ENCODE assay signal across 11 cellular contexts in genomic region chr12:52495385-52495784, GRCh38. TPM values are rescaled to one million over a fixed set of nuclear protein-coding genes. Genes with fewer than 3 reads are reported as not detected.
A peak's percentile ranks its signal among the peaks of the same experiment; 100 is the strongest.
DNase-seq lines count a peak whose midpoint lies in the region; ATAC-seq and TF ChIP-seq lines count a peak whose summit lies in the region.
"Had no signal": no experiment of that assay in that cellular context is flagged by ENCODE, and none has a peak within 500 bp of the region (broad histone marks: within the 10 kb centered on the region; RNA-seq: fewer than 3 reads in every experiment).

No MANE protein-coding gene starts in this region.

- no peak overlapping the region for H3K27ac ChIP-seq in left lung

- in situ Hi-C loops in SK-MEL-5 (cut with HindIII; ENCODE audit: low pct_unique_long_range_greater_than_20kb, low sequenced_read_pairs), result no loop called here

- H3K4me3 ChIP-seq in left lung, result no peak overlapping the region

- H3K36me3 Mint-ChIP-seq in natural killer cell, result no peaks in the 10 kb centered on the region

- no peaks in the 10 kb centered on the region for H3K36me3 ChIP-seq in left lung

- H3K4me1 ChIP-seq in left lung, result peaks cover 10 to 27% of the 10 kb centered on the region in 2 donors

- H3K4me1 Mint-ChIP-seq in natural killer cell, result peaks cover 0 to 6% of the 10 kb centered on the region in 2 donors
- H3K4me1 Mint-ChIP-seq: activated CD4-positive, alpha-beta T cell treated with anti-CD3 and anti-CD28 coated beads, Interleukin-2, amount 10 ng/mL, durations not matched to agents 7 days and 5 days; neural crest cell had no signal

- intact Hi-C loops in left lung (cut with DNase I), result no loop called here
- intact Hi-C loops in natural killer cell (cut with micrococcal nuclease), result no loop called here

- H3K9me3 ChIP-seq in left lung, result no peaks in the 10 kb centered on the region

- ATAC-seq in left lung, result peak; percentile 51
- no peak for ATAC-seq in HG03196 (IDR thresholded peaks at IDR 0.05; ENCODE audit: unreplicated experiment)
- ATAC-seq in natural killer cell, result no peak

- peak; percentile 41 for DNase-seq in DMS153 treated with DMSO at 0.1 percent for 48 hours (lab: John Stamatoyannopoulos, UW; ENCODE audit: unreplicated experiment)
- DNase-seq in NCI-H1417 (lab: John Stamatoyannopoulos, UW), result peak; percentile 68 to 90 (median 84)
- peak; percentile 26 for DNase-seq in SK-MEL-5 (ENCODE audit: low read depth, low spot score)
- DNase-seq in left lung, result no peak
- DNase-seq in GM10266 (ENCODE audit: extremely low spot score), result no peak
- DNase-seq in natural killer cell, result no peak
- DNase-seq in effector CD8-positive, alpha-beta T cell (lab: John Stamatoyannopoulos, UW), result no peak
- DNase-seq: activated CD4-positive, alpha-beta T cell treated with anti-CD3 and anti-CD28 coated beads, Interleukin-2, amount 10 ng/mL, durations not matched to agents 7 days and 5 days had no signal

- no peak for TF ChIP-seq CTCF in left lung (IDR thresholded peaks at IDR 0.05)
- TF ChIP-seq CTCF in GM10266 (IDR thresholded peaks at IDR 0.05; ENCODE audit: control insufficient read depth, insufficient read depth, low read depth, missing control alignments), result no peak
- TF ChIP-seq CTCF in natural killer cell (IDR thresholded peaks at IDR 0.05), result no peak

- peaks cover 0 to 25% of the 10 kb centered on the region in 2 donors for H3K27me3 ChIP-seq in left lung

- no peaks in the 10 kb centered on the region for H3K9me3 Mint-ChIP-seq in natural killer cell
- H3K9me3 Mint-ChIP-seq: activated CD4-positive, alpha-beta T cell treated with anti-CD3 and anti-CD28 coated beads, Interleukin-2, amount 10 ng/mL, durations not matched to agents 7 days and 5 days; neural crest cell had no signal

- peaks cover 33 to 45% of the 10 kb centered on the region in 2 donors for H3K27me3 Mint-ChIP-seq in natural killer cell (ENCODE audit: low read depth in 2 of 2)

- no peak overlapping the region for H3K27ac Mint-ChIP-seq in natural killer cell
- H3K27ac Mint-ChIP-seq: activated CD4-positive, alpha-beta T cell treated with anti-CD3 and anti-CD28 coated beads, Interleukin-2, amount 10 ng/mL, durations not matched to agents 7 days and 5 days had no signal

- H3K4me3 Mint-ChIP-seq in natural killer cell, result no peak overlapping the region
- H3K4me3 Mint-ChIP-seq: activated CD4-positive, alpha-beta T cell treated with anti-CD3 and anti-CD28 coated beads, Interleukin-2, amount 10 ng/mL, durations not matched to agents 7 days and 5 days; neural crest cell had no signal

RNA-seq across cellular contexts. Expression of gene KRT6A, which starts 2.3 kb away (rescaled TPM):
- not detected in 2 replicates for total RNA-seq in SK-MEL-5 (2014; rRNA removed; shearing (Covaris generic))
- polyA plus RNA-seq in SK-MEL-5 (2015; cell fraction: cytosol; rRNA removed), result not detected in 2 replicates
- not detected in 2 replicates for polyA plus RNA-seq in SK-MEL-5 (2015; cell fraction: nucleus; rRNA removed)
- total RNA-seq in left lung (10 to 100 TPM; 24.4 to 32.0 TPM), natural killer cell (not detected)
- total RNA-seq: activated CD4-positive, alpha-beta T cell treated with anti-CD3 and anti-CD28 coated beads, Interleukin-2, amount 10 ng/mL, durations not matched to agents 7 days and 5 days; H4; neural crest cell had no signal

RNA-seq across cellular contexts. Expression of gene KRT6C, which starts 21.8 kb away (rescaled TPM):
- not detected in 2 replicates for total RNA-seq in SK-MEL-5 (2014; rRNA removed; shearing (Covaris generic))
- not detected in 2 replicates for polyA plus RNA-seq in SK-MEL-5 (2015; cell fraction: cytosol; rRNA removed)
- not detected in 2 replicates for polyA plus RNA-seq in SK-MEL-5 (2015; cell fraction: nucleus; rRNA removed)
- total RNA-seq in left lung (not detected), natural killer cell (not detected)
- total RNA-seq: activated CD4-positive, alpha-beta T cell treated with anti-CD3 and anti-CD28 coated beads, Interleukin-2, amount 10 ng/mL, durations not matched to agents 7 days and 5 days; H4; neural crest cell had no signal

RNA-seq across cellular contexts. Expression of gene KRT5, which starts 24.8 kb away (rescaled TPM):
- total RNA-seq in SK-MEL-5 (2014; rRNA removed; shearing (Covaris generic)), result not detected in 2 replicates
- not detected in 2 replicates for polyA plus RNA-seq in SK-MEL-5 (2015; cell fraction: cytosol; rRNA removed)
- not detected in 2 replicates for polyA plus RNA-seq in SK-MEL-5 (2015; cell fraction: nucleus; rRNA removed)
- 1 to 10 TPM in 1 of 2 donors, under 1 TPM in 1; 0.79 to 9.8 TPM for total RNA-seq in left lung
- under 1 TPM in 2 of 3 donors, not detected in 1; 0.40 to 0.70 TPM for total RNA-seq in natural killer cell
- total RNA-seq: activated CD4-positive, alpha-beta T cell treated with anti-CD3 and anti-CD28 coated beads, Interleukin-2, amount 10 ng/mL, durations not matched to agents 7 days and 5 days; H4; neural crest cell had no signal

RNA-seq across cellular contexts. Expression of gene KRT6B, which starts 43.4 kb away (rescaled TPM):
- not detected in 2 replicates for total RNA-seq in SK-MEL-5 (2014; rRNA removed; shearing (Covaris generic))
- polyA plus RNA-seq in SK-MEL-5 (2015; cell fraction: cytosol; rRNA removed), result not detected in 2 replicates
- polyA plus RNA-seq in SK-MEL-5 (2015; cell fraction: nucleus; rRNA removed), result not detected in 2 replicates
- total RNA-seq in left lung (not detected), natural killer cell (not detected)
- total RNA-seq: activated CD4-positive, alpha-beta T cell treated with anti-CD3 and anti-CD28 coated beads, Interleukin-2, amount 10 ng/mL, durations not matched to agents 7 days and 5 days; H4; neural crest cell had no signal

RNA-seq across cellular contexts. Expression of gene KRT71, which starts 57.6 kb away (rescaled TPM):
- total RNA-seq in SK-MEL-5 (2014; rRNA removed; shearing (Covaris generic)), result not detected in 2 replicates
- polyA plus RNA-seq in SK-MEL-5 (2015; cell fraction: cytosol; rRNA removed), result not detected in 2 replicates
- polyA plus RNA-seq in SK-MEL-5 (2015; cell fraction: nucleus; rRNA removed), result not detected in 2 replicates
- not detected for total RNA-seq in left lung
- not detected for total RNA-seq in natural killer cell
- total RNA-seq: activated CD4-positive, alpha-beta T cell treated with anti-CD3 and anti-CD28 coated beads, Interleukin-2, amount 10 ng/mL, durations not matched to agents 7 days and 5 days; H4; neural crest cell had no signal

Comparison
In these comparisons a context has a peak if more than half of its experiments do, and no peak if none do; other contexts are left out.
1. DNase-seq: peak in DMS153 treated with DMSO at 0.1 percent for 48 hours (single experiment), NCI-H1417 (3 of 3) and SK-MEL-5 (single experiment); none in left lung (0 of 2), GM10266 (single experiment), natural killer cell (single experiment) and effector CD8-positive, alpha-beta T cell (single experiment).
2. RNA of gene KRT6A, which starts 2.3 kb away (total RNA-seq): 24.4 to 32.0 TPM in left lung; not detected in SK-MEL-5 and not detected in natural killer cell; every median in the first group is over 10 times any median in the second.